Comparison of ENCODE assay signal across 1 cellular context in the genomic region with DNA sequence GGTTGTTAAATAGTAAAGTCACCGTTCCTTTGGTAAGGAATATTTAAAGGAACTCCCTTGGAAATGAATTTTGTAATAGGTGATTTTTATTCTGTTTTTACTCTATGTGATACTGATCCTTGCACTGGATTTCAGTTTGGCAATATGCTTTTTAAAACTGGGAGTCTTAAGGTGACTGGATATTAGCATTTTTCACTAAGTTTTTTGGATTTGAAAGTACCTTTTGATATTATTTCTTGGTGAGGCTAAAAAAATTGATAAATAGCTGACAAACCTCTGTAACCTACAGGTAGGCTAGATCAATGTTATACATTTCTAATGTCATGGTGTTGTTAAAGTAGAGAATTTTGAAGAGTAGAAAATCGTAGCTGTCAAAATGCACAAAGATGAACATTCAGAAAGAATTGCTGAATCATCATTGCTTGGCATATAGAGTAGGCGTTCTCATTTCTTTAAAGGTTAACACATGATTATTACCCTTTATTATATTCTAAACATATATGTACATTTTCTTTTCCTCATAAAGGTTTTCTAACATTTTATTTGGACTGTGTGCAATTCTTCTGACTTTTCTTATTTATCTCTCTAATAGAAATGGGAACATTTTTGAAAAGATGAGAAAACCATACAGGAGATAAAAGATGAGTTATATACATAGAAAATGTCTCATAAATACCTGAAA.
TF ChIP-seq lines count a peak whose summit lies in the region.

No MANE protein-coding gene starts in this region.

TF ChIP-seq in H1, 55 proteins besides CTCF, POLR2A, EP300 and RAD21:
- TF ChIP-seq MAFK (IDR thresholded peaks at IDR 0.05; ENCODE audit: low read depth, low read length) (peak; percentile 87), SP4 (IDR thresholded peaks at IDR 0.05; ENCODE audit: low read length) (no peak), BACH1 (IDR thresholded peaks at IDR 0.05; ENCODE audit: low read length) (0 out of 2 replicates have a peak, but pooled peaks have one; percentile 16)
- TF ChIP-seq, protein P1, sequence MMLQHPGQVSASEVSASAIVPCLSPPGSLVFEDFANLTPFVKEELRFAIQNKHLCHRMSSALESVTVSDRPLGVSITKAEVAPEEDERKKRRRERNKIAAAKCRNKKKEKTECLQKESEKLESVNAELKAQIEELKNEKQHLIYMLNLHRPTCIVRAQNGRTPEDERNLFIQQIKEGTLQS (IDR thresholded peaks at IDR 0.05; ENCODE audit: insufficient read depth, low read depth, low read length): no peak
